In genomic region chr13:109779074-109779473, GRCh38 we compare ENCODE assay signal across 8 cellular contexts.
A peak's percentile ranks its signal among the peaks of the same experiment; 100 is the strongest.
DNase-seq lines count a peak whose midpoint lies in the region; ATAC-seq and TF ChIP-seq lines count a peak whose summit lies in the region.

No MANE protein-coding gene starts in this region.

- peaks cover 1% of the 10 kb centered on the region for H3K36me3 Mint-ChIP-seq in activated naive CD8-positive, alpha-beta T cell
- H3K36me3 Mint-ChIP-seq in memory B cell, result no peaks in the 10 kb centered on the region

- TF ChIP-seq CTCF in AG10803 (conservative IDR thresholded peaks at IDR 0.05; ENCODE audit: low read length), result no peak

- H3K4me3 Mint-ChIP-seq in activated naive CD8-positive, alpha-beta T cell, result peak overlapping the region; percentile 86
- H3K4me3 Mint-ChIP-seq in memory B cell, result peak overlapping the region; percentile 12

- ATAC-seq in memory B cell (ENCODE audit: low read depth) (peak; percentile 70), GM21723 (IDR thresholded peaks at IDR 0.05; ENCODE audit: unreplicated experiment) (no peak), GM21390 (IDR thresholded peaks at IDR 0.05; ENCODE audit: unreplicated experiment) (no peak), GM21825 (IDR thresholded peaks at IDR 0.05; ENCODE audit: unreplicated experiment) (no peak)

- H3K4me1 Mint-ChIP-seq in activated naive CD8-positive, alpha-beta T cell (ENCODE audit: low read depth), result peaks cover 58% of the 10 kb centered on the region
- peaks cover 13% of the 10 kb centered on the region for H3K4me1 Mint-ChIP-seq in memory B cell

- H3K4me3 ChIP-seq in AG10803 (ENCODE audit: low read length), result peak overlapping the region; percentile 85

- no peaks in the 10 kb centered on the region for H3K27me3 Mint-ChIP-seq in activated naive CD8-positive, alpha-beta T cell
- H3K27me3 Mint-ChIP-seq in memory B cell, result no peaks in the 10 kb centered on the region

- H3K9me3 Mint-ChIP-seq in activated naive CD8-positive, alpha-beta T cell (ENCODE audit: low read depth), result no peaks in the 10 kb centered on the region
- H3K9me3 Mint-ChIP-seq in memory B cell, result no peaks in the 10 kb centered on the region

- H3K27ac Mint-ChIP-seq in activated naive CD8-positive, alpha-beta T cell, result peak overlapping the region; percentile 86
- no peak overlapping the region for H3K27ac Mint-ChIP-seq in memory B cell

- no peak for DNase-seq in AG10803 (ENCODE audit: low read depth)
- DNase-seq in NAMALWA (ENCODE audit: low spot score), result peak; percentile 47
- no peak for DNase-seq in memory B cell (ENCODE audit: low spot score in 2 of 2)
- no peak for DNase-seq in HuH-7 (ENCODE audit: low spot score)
